12 cellular contexts compared by ENCODE assay signal in genomic region chr18:57657566-57657965, GRCh38.
"Had no signal": no experiment of that assay in that cellular context is flagged by ENCODE, and none has a peak within 500 bp of the region (broad histone marks: within the 10 kb centered on the region; RNA-seq: fewer than 3 reads in every experiment).

No MANE protein-coding gene starts in this region.

- H3K4me3 ChIP-seq: dorsolateral prefrontal cortex, esophagus muscularis mucosa, neural progenitor cell, skin epidermis, transverse colon had no signal

- H2AFZ ChIP-seq: neural progenitor cell, parathyroid adenoma had no signal

- H3K4me2 ChIP-seq: neural progenitor cell had no signal

- DNase-seq: activated naive CD4-positive, alpha-beta T cell treated with anti-CD3 and anti-CD28 coated beads, Interleukin-2, amount 10 ng/mL, durations not matched to agents 7 days and 5 days; brain microvascular endothelial cell; cerebellar nuclear complex; dorsolateral prefrontal cortex; left ventricle myocardium superior; retina; transverse colon had no signal

- H3K9me3 ChIP-seq: transverse colon had no signal

- H3K27ac ChIP-seq: brain microvascular endothelial cell, neural progenitor cell, parathyroid adenoma, transverse colon had no signal

- H3K27me3 ChIP-seq: brain microvascular endothelial cell, dorsolateral prefrontal cortex, esophagus muscularis mucosa, neural progenitor cell, transverse colon had no signal

- H3K9ac ChIP-seq: neural progenitor cell, parathyroid adenoma had no signal

- H3K36me3 ChIP-seq: neural progenitor cell had no signal

- ATAC-seq: activated CD4-positive, CD25-positive, alpha-beta regulatory T cell treated with anti-CD3 and anti-CD28 coated beads, Interleukin-2, amount 50 U/mL, for 24 hours; left ventricle myocardium superior had no signal

- H3K4me1 ChIP-seq: esophagus muscularis mucosa, neural progenitor cell, parathyroid adenoma, transverse colon had no signal
